ENCODE assay signal across 26 cellular contexts in the genomic region with DNA sequence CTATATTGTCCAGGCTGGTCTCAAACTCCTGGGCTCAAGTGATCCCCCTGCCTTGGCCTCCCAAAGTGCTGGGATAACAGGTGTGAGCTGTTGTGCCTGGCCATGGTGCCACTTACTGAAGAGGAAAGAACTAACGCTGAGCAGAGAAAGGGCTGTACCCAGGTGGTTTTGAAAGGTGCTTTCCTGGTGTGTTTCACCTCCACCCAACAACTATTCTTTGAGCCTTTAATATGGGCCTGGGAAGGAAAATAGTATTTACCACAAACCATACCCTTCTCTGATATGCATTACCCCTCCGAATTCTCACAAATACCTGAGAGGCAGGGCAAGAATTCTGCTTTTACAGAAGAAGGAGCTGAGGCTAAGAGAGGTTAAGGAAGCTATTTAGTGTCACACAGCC.
"Had no signal": no experiment of that assay in that cellular context is flagged by ENCODE, and none has a peak within 500 bp of the region (broad histone marks: within the 10 kb centered on the region; RNA-seq: fewer than 3 reads in every experiment).

No MANE protein-coding gene starts in this region.

- H3K4me1 ChIP-seq: colonic mucosa, lower lobe of right lung, pancreas, right lobe of liver, stomach had no signal

- H3K36me3 Mint-ChIP-seq: immature natural killer cell; mesothelial cell of epicardium; naive B cell; natural killer cell treated with Interleukin-12 subunit alpha and Interleukin-12 subunit beta and Interleukin-15 and Interleukin-18, amount 100 ng/mL, for 72 hours had no signal

- H3K27ac Mint-ChIP-seq: immature natural killer cell; mesothelial cell of epicardium; naive B cell; natural killer cell treated with Interleukin-12 subunit alpha and Interleukin-12 subunit beta and Interleukin-15 and Interleukin-18, amount 100 ng/mL, for 72 hours had no signal

- H3K27ac ChIP-seq: colonic mucosa, lower lobe of right lung, neutrophil, pancreas, right lobe of liver, stomach, thyroid gland, vagina had no signal

- ATAC-seq: left colon; left ventricle myocardium superior; lower lobe of right lung; mucosa of descending colon; natural killer cell treated with Interleukin-12 subunit alpha and Interleukin-12 subunit beta and Interleukin-15 and Interleukin-18, amount 100 ng/mL, for 72 hours; pancreas; right lobe of liver had no signal

- H3K27me3 Mint-ChIP-seq: natural killer cell treated with Interleukin-12 subunit alpha and Interleukin-12 subunit beta and Interleukin-15 and Interleukin-18, amount 100 ng/mL, for 72 hours had no signal

- H3K36me3 ChIP-seq: colonic mucosa, lower lobe of right lung, neutrophil, pancreas, right lobe of liver, stomach, thyroid gland, vagina had no signal

- H3K27me3 ChIP-seq: colonic mucosa, neutrophil, pancreas, right lobe of liver, stomach, thyroid gland, vagina had no signal

- H3K9me3 Mint-ChIP-seq: immature natural killer cell; mesothelial cell of epicardium; naive B cell; natural killer cell treated with Interleukin-12 subunit alpha and Interleukin-12 subunit beta and Interleukin-15 and Interleukin-18, amount 100 ng/mL, for 72 hours; neural crest cell had no signal

- H3K4me3 ChIP-seq: colonic mucosa, lower lobe of right lung, mucosa of descending colon, pancreas, right lobe of liver, stomach, thyroid gland, vagina had no signal

- H3K4me1 Mint-ChIP-seq: immature natural killer cell had no signal

- DNase-seq: colonic mucosa; dermis blood vessel endothelial cell; effector memory CD4-positive, alpha-beta T cell; hypothalamus; immature natural killer cell; islet precursor cell; kidney glomerular epithelial cell; left colon; left ventricle myocardium superior; lower lobe of right lung; mucosa of descending colon; naive B cell; pancreas; right lobe of liver; small intestine; stimulated activated CD4-positive, alpha-beta T cell treated with anti-CD3 and anti-CD28 coated beads, Interleukin-15, amount 100 ng/mL, for 24 hours; stimulated activated CD4-positive, alpha-beta T cell treated with anti-CD3 and anti-CD28 coated beads, Interleukin-2, amount 100 ng/mL, for 48 hours; stimulated activated naive CD4-positive, alpha-beta T cell; stomach; thyroid gland; trophoblast cell had no signal

- H3K9me3 ChIP-seq: colonic mucosa, lower lobe of right lung, mucosa of descending colon, neutrophil, pancreas, right lobe of liver, stomach, thyroid gland, vagina had no signal

- H3K4me3 Mint-ChIP-seq: immature natural killer cell; mesothelial cell of epicardium; naive B cell; natural killer cell treated with Interleukin-12 subunit alpha and Interleukin-12 subunit beta and Interleukin-15 and Interleukin-18, amount 100 ng/mL, for 72 hours; neural crest cell had no signal
